ENCODE assay signal across 1 cellular context in the genomic region with DNA sequence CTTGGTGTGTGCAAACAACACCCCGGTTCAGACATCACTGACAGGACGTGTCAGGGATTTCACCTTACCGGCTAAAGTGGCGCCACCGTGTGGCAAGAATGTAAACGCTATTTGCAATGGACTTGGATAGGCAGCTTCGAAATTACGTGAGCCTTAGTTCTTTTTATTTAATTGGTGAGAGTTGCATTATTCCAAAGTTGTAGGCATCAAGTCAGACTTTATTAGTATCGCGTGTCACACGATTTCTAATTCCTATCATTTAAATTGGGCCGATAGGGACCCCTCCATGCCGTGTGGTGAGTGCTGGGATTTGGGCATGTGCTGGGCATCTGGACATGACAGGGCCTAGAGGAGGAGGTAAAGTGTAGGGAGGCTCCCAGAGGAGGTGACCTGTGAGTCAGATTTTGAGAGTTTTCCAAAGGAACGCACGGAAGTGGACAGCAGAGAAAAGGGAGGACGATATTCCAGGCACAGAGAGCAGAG.
A peak's percentile ranks its signal among the peaks of the same experiment; 100 is the strongest.
TF ChIP-seq lines count a peak whose summit lies in the region.

No MANE protein-coding gene starts in this region.

TF ChIP-seq in HepG2, 621 proteins besides CTCF, POLR2A, EP300 and RAD21 (continues in another document):
- TF ChIP-seq SOX6 (IDR thresholded peaks at IDR 0.05), result no peak
- 0 out of 2 replicates have a peak, but pooled peaks have one; percentile 31 for TF ChIP-seq SOX6 (CRISPR knock-in tag; IDR thresholded peaks at IDR 0.05)
- TF ChIP-seq, protein P1, sequence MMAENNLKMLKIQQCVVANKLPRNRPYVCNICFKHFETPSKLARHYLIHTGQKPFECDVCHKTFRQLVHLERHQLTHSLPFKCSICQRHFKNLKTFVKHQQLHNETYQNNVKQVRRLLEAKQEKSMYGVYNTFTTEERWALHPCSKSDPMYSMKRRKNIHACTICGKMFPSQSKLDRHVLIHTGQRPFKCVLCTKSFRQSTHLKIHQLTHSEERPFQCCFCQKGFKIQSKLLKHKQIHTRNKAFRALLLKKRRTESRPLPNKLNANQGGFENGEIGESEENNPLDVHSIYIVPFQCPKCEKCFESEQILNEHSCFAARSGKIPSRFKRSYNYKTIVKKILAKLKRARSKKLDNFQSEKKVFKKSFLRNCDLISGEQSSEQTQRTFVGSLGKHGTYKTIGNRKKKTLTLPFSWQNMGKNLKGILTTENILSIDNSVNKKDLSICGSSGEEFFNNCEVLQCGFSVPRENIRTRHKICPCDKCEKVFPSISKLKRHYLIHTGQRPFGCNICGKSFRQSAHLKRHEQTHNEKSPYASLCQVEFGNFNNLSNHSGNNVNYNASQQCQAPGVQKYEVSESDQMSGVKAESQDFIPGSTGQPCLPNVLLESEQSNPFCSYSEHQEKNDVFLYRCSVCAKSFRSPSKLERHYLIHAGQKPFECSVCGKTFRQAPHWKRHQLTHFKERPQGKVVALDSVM (CRISPR knock-in tag; IDR thresholded peaks at IDR 0.05), result no peak
- peak; percentile 42; the same call in 1 of the 2 replicates for TF ChIP-seq FOXK1 (CRISPR knock-in tag; IDR thresholded peaks at IDR 0.05; ENCODE audit: borderline replicate concordance, low read depth)
- peak; percentile 60; the same call in 1 of the 2 replicates for TF ChIP-seq ZSCAN9 (CRISPR knock-in tag; IDR thresholded peaks at IDR 0.05; ENCODE audit: borderline replicate concordance)
- TF ChIP-seq TGIF2 (CRISPR knock-in tag; IDR thresholded peaks at IDR 0.05), result peak; percentile 51; the same call in 1 of the 2 replicates
- 0 out of 2 replicates have a peak, but pooled peaks have one; percentile 16 for TF ChIP-seq JUN (CRISPR knock-in tag; IDR thresholded peaks at IDR 0.05)
- TF ChIP-seq ZNF460 (CRISPR knock-in tag; IDR thresholded peaks at IDR 0.05; ENCODE audit: borderline replicate concordance), result no peak
- TF ChIP-seq HDAC1 (CRISPR knock-in tag; IDR thresholded peaks at IDR 0.05), result peak; percentile 66; the same call in 1 of the 2 replicates
- no peak for TF ChIP-seq FOXA1 (IDR thresholded peaks at IDR 0.05)
- TF ChIP-seq FOXA1 (CRISPR knock-in tag; IDR thresholded peaks at IDR 0.05), result peak; percentile 60
- no peak for TF ChIP-seq KMT2B (CRISPR knock-in tag; IDR thresholded peaks at IDR 0.05)
- no peak for TF ChIP-seq TBP (CRISPR knock-in tag; IDR thresholded peaks at IDR 0.05)
- no peak for TF ChIP-seq ARNT (IDR thresholded peaks at IDR 0.05)
- TF ChIP-seq, protein P2, sequence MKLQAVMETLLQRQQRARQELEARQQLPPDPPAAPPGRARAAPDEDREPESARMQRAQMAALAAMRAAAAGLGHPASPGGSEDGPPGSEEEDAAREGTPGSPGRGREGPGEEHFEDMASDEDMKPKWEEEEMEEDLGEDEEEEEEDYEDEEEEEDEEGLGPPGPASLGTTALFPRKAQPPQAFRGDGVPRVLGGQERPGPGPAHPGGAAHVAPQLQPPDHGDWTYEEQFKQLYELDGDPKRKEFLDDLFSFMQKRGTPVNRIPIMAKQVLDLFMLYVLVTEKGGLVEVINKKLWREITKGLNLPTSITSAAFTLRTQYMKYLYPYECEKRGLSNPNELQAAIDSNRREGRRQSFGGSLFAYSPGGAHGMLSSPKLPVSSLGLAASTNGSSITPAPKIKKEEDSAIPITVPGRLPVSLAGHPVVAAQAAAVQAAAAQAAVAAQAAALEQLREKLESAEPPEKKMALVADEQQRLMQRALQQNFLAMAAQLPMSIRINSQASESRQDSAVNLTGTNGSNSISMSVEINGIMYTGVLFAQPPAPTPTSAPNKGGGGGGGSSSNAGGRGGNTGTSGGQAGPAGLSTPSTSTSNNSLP (IDR thresholded peaks at IDR 0.05; ENCODE audit: low read depth, low read length), result peak; percentile 34; the same call in 1 of the 2 replicates
- TF ChIP-seq NFE2L1 (CRISPR knock-in tag; IDR thresholded peaks at IDR 0.05; ENCODE audit: borderline replicate concordance), result no peak
- TF ChIP-seq, protein P3, sequence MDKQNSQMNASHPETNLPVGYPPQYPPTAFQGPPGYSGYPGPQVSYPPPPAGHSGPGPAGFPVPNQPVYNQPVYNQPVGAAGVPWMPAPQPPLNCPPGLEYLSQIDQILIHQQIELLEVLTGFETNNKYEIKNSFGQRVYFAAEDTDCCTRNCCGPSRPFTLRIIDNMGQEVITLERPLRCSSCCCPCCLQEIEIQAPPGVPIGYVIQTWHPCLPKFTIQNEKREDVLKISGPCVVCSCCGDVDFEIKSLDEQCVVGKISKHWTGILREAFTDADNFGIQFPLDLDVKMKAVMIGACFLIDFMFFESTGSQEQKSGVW (CRISPR knock-in tag; IDR thresholded peaks at IDR 0.05; ENCODE audit: borderline replicate concordance), result no peak
- no peak for TF ChIP-seq NKX3-1 (CRISPR knock-in tag; IDR thresholded peaks at IDR 0.05)
- peak; percentile 16 for TF ChIP-seq ASH2L (IDR thresholded peaks at IDR 0.05; ENCODE audit: insufficient read length, low read depth, low read length)
- TF ChIP-seq CC2D1A (CRISPR knock-in tag; IDR thresholded peaks at IDR 0.05), result no peak
- TF ChIP-seq ZNF251 (CRISPR knock-in tag; IDR thresholded peaks at IDR 0.05), result peak; percentile 11; the same call in 1 of the 2 replicates
- TF ChIP-seq RFXAP (CRISPR knock-in tag; IDR thresholded peaks at IDR 0.05; ENCODE audit: borderline replicate concordance), result 0 out of 2 replicates have a peak, but pooled peaks have one; percentile 30
- peak; percentile 81 for TF ChIP-seq GATAD2A (CRISPR knock-in tag; IDR thresholded peaks at IDR 0.05)
- TF ChIP-seq ZNF709 (CRISPR knock-in tag; IDR thresholded peaks at IDR 0.05), result 0 out of 2 replicates have a peak, but pooled peaks have one; percentile 38
- TF ChIP-seq, protein P4, sequence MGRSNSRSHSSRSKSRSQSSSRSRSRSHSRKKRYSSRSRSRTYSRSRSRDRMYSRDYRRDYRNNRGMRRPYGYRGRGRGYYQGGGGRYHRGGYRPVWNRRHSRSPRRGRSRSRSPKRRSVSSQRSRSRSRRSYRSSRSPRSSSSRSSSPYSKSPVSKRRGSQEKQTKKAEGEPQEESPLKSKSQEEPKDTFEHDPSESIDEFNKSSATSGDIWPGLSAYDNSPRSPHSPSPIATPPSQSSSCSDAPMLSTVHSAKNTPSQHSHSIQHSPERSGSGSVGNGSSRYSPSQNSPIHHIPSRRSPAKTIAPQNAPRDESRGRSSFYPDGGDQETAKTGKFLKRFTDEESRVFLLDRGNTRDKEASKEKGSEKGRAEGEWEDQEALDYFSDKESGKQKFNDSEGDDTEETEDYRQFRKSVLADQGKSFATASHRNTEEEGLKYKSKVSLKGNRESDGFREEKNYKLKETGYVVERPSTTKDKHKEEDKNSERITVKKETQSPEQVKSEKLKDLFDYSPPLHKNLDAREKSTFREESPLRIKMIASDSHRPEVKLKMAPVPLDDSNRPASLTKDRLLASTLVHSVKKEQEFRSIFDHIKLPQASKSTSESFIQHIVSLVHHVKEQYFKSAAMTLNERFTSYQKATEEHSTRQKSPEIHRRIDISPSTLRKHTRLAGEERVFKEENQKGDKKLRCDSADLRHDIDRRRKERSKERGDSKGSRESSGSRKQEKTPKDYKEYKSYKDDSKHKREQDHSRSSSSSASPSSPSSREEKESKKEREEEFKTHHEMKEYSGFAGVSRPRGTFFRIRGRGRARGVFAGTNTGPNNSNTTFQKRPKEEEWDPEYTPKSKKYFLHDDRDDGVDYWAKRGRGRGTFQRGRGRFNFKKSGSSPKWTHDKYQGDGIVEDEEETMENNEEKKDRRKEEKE (IDR thresholded peaks at IDR 0.05), result no peak
- TF ChIP-seq, protein P5, sequence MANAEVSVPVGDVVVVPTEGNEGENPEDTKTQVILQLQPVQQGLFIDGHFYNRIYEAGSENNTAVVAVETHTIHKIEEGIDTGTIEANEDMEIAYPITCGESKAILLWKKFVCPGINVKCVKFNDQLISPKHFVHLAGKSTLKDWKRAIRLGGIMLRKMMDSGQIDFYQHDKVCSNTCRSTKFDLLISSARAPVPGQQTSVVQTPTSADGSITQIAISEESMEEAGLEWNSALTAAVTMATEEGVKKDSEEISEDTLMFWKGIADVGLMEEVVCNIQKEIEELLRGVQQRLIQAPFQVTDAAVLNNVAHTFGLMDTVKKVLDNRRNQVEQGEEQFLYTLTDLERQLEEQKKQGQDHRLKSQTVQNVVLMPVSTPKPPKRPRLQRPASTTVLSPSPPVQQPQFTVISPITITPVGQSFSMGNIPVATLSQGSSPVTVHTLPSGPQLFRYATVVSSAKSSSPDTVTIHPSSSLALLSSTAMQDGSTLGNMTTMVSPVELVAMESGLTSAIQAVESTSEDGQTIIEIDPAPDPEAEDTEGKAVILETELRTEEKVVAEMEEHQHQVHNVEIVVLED (CRISPR knock-in tag; IDR thresholded peaks at IDR 0.05; ENCODE audit: borderline replicate concordance), result no peak
- TF ChIP-seq MYNN (CRISPR knock-in tag; IDR thresholded peaks at IDR 0.05; ENCODE audit: low read depth), result no peak
- TF ChIP-seq FLYWCH1 (CRISPR knock-in tag; IDR thresholded peaks at IDR 0.05), result no peak
- no peak for TF ChIP-seq IKZF4 (CRISPR knock-in tag; IDR thresholded peaks at IDR 0.05; ENCODE audit: borderline replicate concordance, low read depth, not compliant biosample characterization)
- TF ChIP-seq, protein P6, sequence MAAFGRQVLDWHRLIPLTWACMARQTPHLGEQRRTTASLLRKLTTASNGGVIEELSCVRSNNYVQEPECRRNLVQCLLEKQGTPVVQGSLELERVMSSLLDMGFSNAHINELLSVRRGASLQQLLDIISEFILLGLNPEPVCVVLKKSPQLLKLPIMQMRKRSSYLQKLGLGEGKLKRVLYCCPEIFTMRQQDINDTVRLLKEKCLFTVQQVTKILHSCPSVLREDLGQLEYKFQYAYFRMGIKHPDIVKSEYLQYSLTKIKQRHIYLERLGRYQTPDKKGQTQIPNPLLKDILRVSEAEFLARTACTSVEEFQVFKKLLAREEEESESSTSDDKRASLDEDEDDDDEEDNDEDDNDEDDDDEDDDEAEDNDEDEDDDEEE (CRISPR knock-in tag; IDR thresholded peaks at IDR 0.05), result 0 out of 2 replicates have a peak, but pooled peaks have one; percentile 67
- peak; percentile 59; the same call in 1 of the 2 replicates for TF ChIP-seq KDM2A (CRISPR knock-in tag; IDR thresholded peaks at IDR 0.05; ENCODE audit: borderline replicate concordance, low read depth)
- no peak; the same call in 1 of the 2 replicates for TF ChIP-seq HOXA5 (CRISPR knock-in tag; IDR thresholded peaks at IDR 0.05)
- TF ChIP-seq, protein P7, sequence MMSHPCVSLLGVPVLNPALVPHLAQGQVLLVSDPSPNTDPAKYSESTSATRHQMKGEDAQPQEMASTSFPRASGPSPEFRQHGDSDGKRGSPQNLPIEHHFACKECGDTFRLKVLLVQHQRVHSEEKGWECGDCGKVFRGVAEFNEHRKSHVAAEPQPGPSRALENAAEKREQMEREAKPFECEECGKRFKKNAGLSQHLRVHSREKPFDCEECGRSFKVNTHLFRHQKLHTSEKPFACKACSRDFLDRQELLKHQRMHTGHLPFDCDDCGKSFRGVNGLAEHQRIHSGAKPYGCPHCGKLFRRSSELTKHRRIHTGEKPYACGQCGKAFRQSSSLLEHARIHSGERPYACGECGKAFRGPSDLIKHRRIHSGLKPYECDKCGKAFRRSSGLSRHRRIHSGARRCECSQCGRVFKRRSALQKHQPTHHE (CRISPR knock-in tag; IDR thresholded peaks at IDR 0.05; ENCODE audit: borderline replicate concordance), result no peak
- TF ChIP-seq, protein P8, sequence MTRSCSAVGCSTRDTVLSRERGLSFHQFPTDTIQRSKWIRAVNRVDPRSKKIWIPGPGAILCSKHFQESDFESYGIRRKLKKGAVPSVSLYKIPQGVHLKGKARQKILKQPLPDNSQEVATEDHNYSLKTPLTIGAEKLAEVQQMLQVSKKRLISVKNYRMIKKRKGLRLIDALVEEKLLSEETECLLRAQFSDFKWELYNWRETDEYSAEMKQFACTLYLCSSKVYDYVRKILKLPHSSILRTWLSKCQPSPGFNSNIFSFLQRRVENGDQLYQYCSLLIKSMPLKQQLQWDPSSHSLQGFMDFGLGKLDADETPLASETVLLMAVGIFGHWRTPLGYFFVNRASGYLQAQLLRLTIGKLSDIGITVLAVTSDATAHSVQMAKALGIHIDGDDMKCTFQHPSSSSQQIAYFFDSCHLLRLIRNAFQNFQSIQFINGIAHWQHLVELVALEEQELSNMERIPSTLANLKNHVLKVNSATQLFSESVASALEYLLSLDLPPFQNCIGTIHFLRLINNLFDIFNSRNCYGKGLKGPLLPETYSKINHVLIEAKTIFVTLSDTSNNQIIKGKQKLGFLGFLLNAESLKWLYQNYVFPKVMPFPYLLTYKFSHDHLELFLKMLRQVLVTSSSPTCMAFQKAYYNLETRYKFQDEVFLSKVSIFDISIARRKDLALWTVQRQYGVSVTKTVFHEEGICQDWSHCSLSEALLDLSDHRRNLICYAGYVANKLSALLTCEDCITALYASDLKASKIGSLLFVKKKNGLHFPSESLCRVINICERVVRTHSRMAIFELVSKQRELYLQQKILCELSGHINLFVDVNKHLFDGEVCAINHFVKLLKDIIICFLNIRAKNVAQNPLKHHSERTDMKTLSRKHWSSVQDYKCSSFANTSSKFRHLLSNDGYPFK (CRISPR knock-in tag; IDR thresholded peaks at IDR 0.05; ENCODE audit: borderline replicate concordance), result 0 out of 2 replicates have a peak, but pooled peaks have one; percentile 9
- TF ChIP-seq CREB1 (IDR thresholded peaks at IDR 0.05), result no peak
- TF ChIP-seq CREB1 (CRISPR knock-in tag; IDR thresholded peaks at IDR 0.05), result peak; percentile 77
- TF ChIP-seq, protein P9, sequence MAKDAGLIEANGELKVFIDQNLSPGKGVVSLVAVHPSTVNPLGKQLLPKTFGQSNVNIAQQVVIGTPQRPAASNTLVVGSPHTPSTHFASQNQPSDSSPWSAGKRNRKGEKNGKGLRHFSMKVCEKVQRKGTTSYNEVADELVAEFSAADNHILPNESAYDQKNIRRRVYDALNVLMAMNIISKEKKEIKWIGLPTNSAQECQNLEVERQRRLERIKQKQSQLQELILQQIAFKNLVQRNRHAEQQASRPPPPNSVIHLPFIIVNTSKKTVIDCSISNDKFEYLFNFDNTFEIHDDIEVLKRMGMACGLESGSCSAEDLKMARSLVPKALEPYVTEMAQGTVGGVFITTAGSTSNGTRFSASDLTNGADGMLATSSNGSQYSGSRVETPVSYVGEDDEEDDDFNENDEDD (CRISPR knock-in tag; IDR thresholded peaks at IDR 0.05; ENCODE audit: borderline replicate concordance), result peak; percentile 23; the same call in 1 of the 2 replicates
- TF ChIP-seq, protein P10, sequence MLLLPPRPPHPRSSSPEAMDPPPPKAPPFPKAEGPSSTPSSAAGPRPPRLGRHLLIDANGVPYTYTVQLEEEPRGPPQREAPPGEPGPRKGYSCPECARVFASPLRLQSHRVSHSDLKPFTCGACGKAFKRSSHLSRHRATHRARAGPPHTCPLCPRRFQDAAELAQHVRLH (CRISPR knock-in tag; IDR thresholded peaks at IDR 0.05; ENCODE audit: borderline replicate concordance, low read depth), result no peak
- TF ChIP-seq ZNF138 (CRISPR knock-in tag; IDR thresholded peaks at IDR 0.05; ENCODE audit: low read depth), result 0 out of 2 replicates have a peak, but pooled peaks have one; percentile 36
- no peak for TF ChIP-seq THYN1 (CRISPR knock-in tag; IDR thresholded peaks at IDR 0.05; ENCODE audit: borderline replicate concordance, low read depth)
- peak; percentile 33; the same call in 1 of the 2 replicates for TF ChIP-seq ZMYM3 (CRISPR knock-in tag; IDR thresholded peaks at IDR 0.05)
- TF ChIP-seq GABPA (IDR thresholded peaks at IDR 0.05; ENCODE audit: low read depth, low read length), result no peak
- no peak for TF ChIP-seq GABPA (CRISPR knock-in tag; IDR thresholded peaks at IDR 0.05; ENCODE audit: low read depth)
- TF ChIP-seq ZNF350 (CRISPR knock-in tag; IDR thresholded peaks at IDR 0.05; ENCODE audit: borderline replicate concordance, low read depth), result no peak
- no peak for TF ChIP-seq ZBTB7A (CRISPR knock-in tag; IDR thresholded peaks at IDR 0.05)
- peak; percentile 32; the same call in 1 of the 2 replicates for TF ChIP-seq ELF3 (CRISPR knock-in tag; IDR thresholded peaks at IDR 0.05)
- no peak for TF ChIP-seq ZNF543 (CRISPR knock-in tag; IDR thresholded peaks at IDR 0.05)
